15 cellular contexts compared by ENCODE assay signal in the genomic region with DNA sequence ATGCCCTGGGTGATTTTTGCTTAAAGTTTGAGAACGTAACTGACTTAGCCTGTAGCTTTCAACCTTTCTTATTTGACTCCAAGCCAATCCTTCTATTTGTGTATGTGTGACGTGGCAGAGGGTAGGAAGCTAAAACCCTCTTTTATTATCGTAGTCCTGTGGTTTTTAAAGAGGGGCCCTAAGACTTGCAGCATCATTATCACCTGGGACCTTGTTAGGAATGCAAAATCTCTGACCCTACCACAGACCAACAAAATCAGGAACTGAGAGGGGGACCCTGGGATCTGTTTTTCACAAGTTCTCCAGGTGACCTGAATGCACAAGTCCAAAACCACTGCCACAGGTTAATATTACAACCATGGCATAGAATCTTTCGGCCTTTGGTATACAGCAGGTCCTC.
DNase-seq lines count a peak whose midpoint lies in the region; ATAC-seq and TF ChIP-seq lines count a peak whose summit lies in the region.
"Had no signal": no experiment of that assay in that cellular context is flagged by ENCODE, and none has a peak within 500 bp of the region (broad histone marks: within the 10 kb centered on the region; RNA-seq: fewer than 3 reads in every experiment).

No MANE protein-coding gene starts in this region.

- no peaks in the 10 kb centered on the region for H3K9me3 ChIP-seq in heart left ventricle
- H3K9me3 ChIP-seq: gastroesophageal sphincter, vagina had no signal

- no peak for TF ChIP-seq POLR2A in heart left ventricle (IDR thresholded peaks at IDR 0.05)

- no peaks in the 10 kb centered on the region for H3K36me3 ChIP-seq in GM06990 (ENCODE audit: control insufficient read depth, insufficient read depth, low read length)
- no peaks in the 10 kb centered on the region for H3K36me3 ChIP-seq in brain microvascular endothelial cell (replicated peaks)
- H3K36me3 ChIP-seq in heart left ventricle, result no peaks in the 10 kb centered on the region
- H3K36me3 ChIP-seq: gastroesophageal sphincter, vagina had no signal

- intact Hi-C loops in heart left ventricle (cut with DNase I), result loop anchor here in 1 of 10 donors (10.0 kb wide), 1 partner anchor 175 kb away; no protein-coding TSS in a partner anchor

- H3K27me3 ChIP-seq in GM06990 (replicated peaks; ENCODE audit: control insufficient read depth, insufficient read depth, low read length) (no peaks in the 10 kb centered on the region), brain microvascular endothelial cell (replicated peaks) (no peaks in the 10 kb centered on the region), heart left ventricle (no peaks in the 10 kb centered on the region)
- H3K27me3 ChIP-seq: gastroesophageal sphincter, vagina had no signal

- H3K4me1 ChIP-seq in heart left ventricle, result peaks cover 0 to 40% (median 0%) of the 10 kb centered on the region in 12 donors
- H3K4me1 ChIP-seq: gastroesophageal sphincter had no signal

- peak; percentile 69 for ATAC-seq in GM19324 (IDR thresholded peaks at IDR 0.05; ENCODE audit: low FRiP score, unreplicated experiment)
- ATAC-seq in HG02763 (IDR thresholded peaks at IDR 0.05; ENCODE audit: unreplicated experiment), result peak; percentile 59
- peak; percentile 52 for ATAC-seq in HG03521 (IDR thresholded peaks at IDR 0.05; ENCODE audit: unreplicated experiment)
- ATAC-seq in heart left ventricle, result no peak
- ATAC-seq: gastroesophageal sphincter had no signal

- TF ChIP-seq CTCF in GM06990 (IDR thresholded peaks at IDR 0.05; ENCODE audit: insufficient read depth, low read length, poor library complexity, severe bottlenecking) (no peak), brain microvascular endothelial cell (IDR thresholded peaks at IDR 0.05; ENCODE audit: low read depth, low read length, missing control alignments) (no peak), heart left ventricle (IDR thresholded peaks at IDR 0.05) (no peak)

- H3K4me3 ChIP-seq in GM06990 (replicated peaks; ENCODE audit: low read depth, low read length) (no peak overlapping the region), brain microvascular endothelial cell (ENCODE audit: low read depth, low read length) (no peak overlapping the region), heart left ventricle (no peak overlapping the region)
- H3K4me3 ChIP-seq: gastroesophageal sphincter, vagina had no signal

- H3K27ac ChIP-seq in brain microvascular endothelial cell, result no peak overlapping the region
- H3K27ac ChIP-seq in heart left ventricle, result no peak overlapping the region
- H3K27ac ChIP-seq: gastroesophageal sphincter, vagina had no signal

- DNase-seq in GM06990 (ENCODE audit: extremely low read depth, insufficient read length), result peak; percentile 60
- DNase-seq in brain microvascular endothelial cell, result no peak
- no peak for DNase-seq in medulla oblongata (ENCODE audit: extremely low spot score)
- no peak for DNase-seq in heart left ventricle
- DNase-seq in NCI-H345 (lab: John Stamatoyannopoulos, UW), result no peak
- DNase-seq: effector CD4-positive, alpha-beta T cell; NCI-H1048; NCI-H524 treated with DMSO at 0.1 percent for 48 hours; SHP77 treated with DMSO at 0.1 percent for 48 hours; stimulated activated CD8-positive, alpha-beta memory T cell treated with anti-CD3 and anti-CD28 coated beads, Interleukin-4, amount 100 ng/mL, for 48 hours had no signal

- in situ Hi-C loops in brain microvascular endothelial cell (cut with HindIII; ENCODE audit: low pct_ligation_motif_present, low sequenced_read_pairs), result no loop called here

- 79 to 87% (median 82%) methylated on average over 4 of the region's 4 CpGs for WGBS in heart left ventricle, 4 donors

Comparison
In these comparisons a context has a peak if more than half of its experiments do, and no peak if none do; other contexts are left out.
1. ATAC-seq: peak in GM19324 (single experiment), HG02763 (single experiment) and HG03521 (single experiment); none in heart left ventricle (0 of 4).